Comparison of ENCODE assay signal across 22 cellular contexts in the genomic region with DNA sequence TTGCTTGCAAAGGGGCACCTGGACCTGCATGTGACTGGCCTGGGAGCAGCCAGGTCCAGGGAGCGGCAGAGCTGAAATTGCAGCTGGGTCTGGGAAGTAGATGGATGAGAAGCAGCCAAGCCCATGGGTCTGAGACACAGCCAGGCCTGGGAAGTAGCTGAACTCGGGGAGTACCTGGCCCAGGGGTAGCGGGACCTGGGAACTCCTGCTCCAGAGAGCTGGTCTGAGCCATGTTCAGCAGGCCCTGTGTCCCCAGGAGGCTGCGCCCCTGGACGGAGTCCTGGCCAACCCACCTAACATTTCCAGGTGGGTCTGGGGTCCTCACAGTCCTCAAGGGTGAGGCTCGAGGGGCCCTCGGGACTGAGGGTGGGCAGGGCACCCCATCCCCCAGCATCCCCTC. TPM values are rescaled to one million over a fixed set of nuclear protein-coding genes. Genes with fewer than 3 reads are reported as not detected.
DNase-seq lines count a peak whose midpoint lies in the region; ATAC-seq and TF ChIP-seq lines count a peak whose summit lies in the region.
"Had no signal": no experiment of that assay in that cellular context is flagged by ENCODE, and none has a peak within 500 bp of the region (broad histone marks: within the 10 kb centered on the region; RNA-seq: fewer than 3 reads in every experiment).

No MANE protein-coding gene starts in this region.

- CTCF ChIA-PET in PC-3 (lab: Charles Lee) (no interaction called here), WTC11 (lab: Charles Lee) (interaction anchor here (0.7 to 1.4 kb wide), 2 partner anchors 19 to 22 kb away, joined by 3 to 4 read pairs; a partner anchor contains a TSS)

- no peaks in the 10 kb centered on the region for H3F3A ChIP-seq in PC-3 (ENCODE audit: low read length, unreplicated experiment)

- DNase-seq in DMS53 (lab: John Stamatoyannopoulos, UW) (peak; percentile 28), DMS53 treated with DMSO at 0.1 percent for 48 hours (lab: John Stamatoyannopoulos, UW; ENCODE audit: unreplicated experiment) (no peak), PC-3 (no peak), WTC11 (ENCODE audit: low spot score) (no peak), trophoblast cell (no peak), medulla oblongata (ENCODE audit: extremely low spot score) (no peak), COLO829 (ENCODE audit: low spot score) (no peak), iPS-NIHi7 (ENCODE audit: extremely low spot score) (no peak)
- DNase-seq: AML-193, DMS153, DND-41, EL, HFFc6 had no signal

- no peak overlapping the region for H3K23ac ChIP-seq in trophoblast cell (ENCODE audit: low read length)

- no peaks in the 10 kb centered on the region for H3K36me3 Mint-ChIP-seq in WTC11

- H2AK5ac ChIP-seq in trophoblast cell (ENCODE audit: low read length) = no peak overlapping the region

- WGBS in trophoblast cell (ENCODE audit: extremely low coverage, insufficient coverage, insufficient read length) = no CpG with 5 or more reads among the region's 7 CpGs

- H4K12ac ChIP-seq in trophoblast cell (ENCODE audit: low read depth, low read length) = no peak overlapping the region

- BruUV-seq in PC-3 (replicated peaks; lab: Mats Ljungman, UMichigan) = no TSS peak

- H3K14ac ChIP-seq in trophoblast cell (ENCODE audit: low read length) = no peak overlapping the region

- no peak overlapping the region for H4K91ac ChIP-seq in trophoblast cell (ENCODE audit: low read depth, low read length)

- H3K9me3 ChIP-seq in PC-3 (ENCODE audit: low read length) = no peaks in the 10 kb centered on the region
- peaks cover 4% of the 10 kb centered on the region for H3K9me3 ChIP-seq in trophoblast cell (ENCODE audit: insufficient read depth, low read depth, low read length)
- H3K9me3 ChIP-seq: A549, HAP-1 had no signal

- no peak overlapping the region for H4K8ac ChIP-seq in trophoblast cell (ENCODE audit: low read depth, low read length)

- H3K4me1 ChIP-seq in PC-3 (ENCODE audit: insufficient read depth, low read length) (peaks cover 13% of the 10 kb centered on the region), trophoblast cell (ENCODE audit: control insufficient read depth in 1 of 2, insufficient read depth in 2 of 2, low read length in 2 of 2) (peaks cover 12% of the 10 kb centered on the region in 2 experiments)
- H3K4me1 ChIP-seq: HAP-1 had no signal

- H3K27me3 Mint-ChIP-seq in WTC11 (ENCODE audit: low read depth) = no peaks in the 10 kb centered on the region
- H3K27me3 Mint-ChIP-seq: CD4-positive, alpha-beta T cell had no signal

- POLR2A ChIA-PET in PC-3 (lab: Charles Lee; ENCODE audit: unreplicated experiment) = no interaction called here
- POLR2A ChIA-PET in WTC11 (lab: Charles Lee) = no interaction called here

- peaks cover 3% of the 10 kb centered on the region for H3K79me1 ChIP-seq in trophoblast cell (ENCODE audit: low read length)

- H3K18ac ChIP-seq in trophoblast cell (ENCODE audit: low read length) = no peak overlapping the region

- H3K79me2 ChIP-seq in PC-3 (ENCODE audit: low read length) (no peaks in the 10 kb centered on the region), trophoblast cell (ENCODE audit: control insufficient read depth, insufficient read depth, low read length, poor library complexity) (no peaks in the 10 kb centered on the region)

- H3K27me3 ChIP-seq in PC-3 (ENCODE audit: low read length) = no peaks in the 10 kb centered on the region
- H3K27me3 ChIP-seq in trophoblast cell (ENCODE audit: insufficient read depth, low read length) = no peaks in the 10 kb centered on the region

- H3K9me2 ChIP-seq in PC-3 (replicated peaks; ENCODE audit: low read length) = no peaks in the 10 kb centered on the region

- H2AFZ ChIP-seq in PC-3 (ENCODE audit: low read length) = no peak overlapping the region
- no peak overlapping the region for H2AFZ ChIP-seq in trophoblast cell (ENCODE audit: insufficient read depth, low read length, poor library complexity)

- H3K4me1 Mint-ChIP-seq in WTC11 = no peaks in the 10 kb centered on the region

- H2BK120ac ChIP-seq in trophoblast cell (ENCODE audit: insufficient read depth, low read length, poor library complexity) = no peak overlapping the region

- H3K4me2 ChIP-seq in PC-3 (ENCODE audit: low read length) (no peak overlapping the region), trophoblast cell (ENCODE audit: low read length) (no peak overlapping the region)
- H3K4me2 ChIP-seq: A549 had no signal

- H4K20me1 ChIP-seq in PC-3 (ENCODE audit: low read length) = no peaks in the 10 kb centered on the region

- H3K27ac ChIP-seq in PC-3 (ENCODE audit: low read length) (no peak overlapping the region), trophoblast cell (ENCODE audit: low read depth, low read length) (no peak overlapping the region)
- H3K27ac ChIP-seq: 22Rv1, C4-2B, HL-60 had no signal

- H3K9ac ChIP-seq in PC-3 (ENCODE audit: low read length) = no peak overlapping the region
- no peak overlapping the region for H3K9ac ChIP-seq in trophoblast cell (ENCODE audit: low read length)

- intact Hi-C loops in PC-3 (cut with micrococcal nuclease) = no loop called here

- H3K4me3 Mint-ChIP-seq in WTC11 = no peak overlapping the region
- H3K4me3 Mint-ChIP-seq: CD4-positive, alpha-beta T cell; HFFc6 had no signal

- H3K4me3 ChIP-seq in PC-3 (ENCODE audit: low read length) = no peak overlapping the region
- H3K4me3 ChIP-seq in trophoblast cell (ENCODE audit: low read depth, low read length) = peak overlapping the region; percentile 14
- H3K4me3 ChIP-seq: A549, GM12878, HAP-1 had no signal

- H3K4ac ChIP-seq in trophoblast cell (ENCODE audit: low read depth, low read length) = no peak overlapping the region

- no peak for TF ChIP-seq CTCF in PC-3 (conservative IDR thresholded peaks at IDR 0.05; ENCODE audit: low read depth, low read length)
- no peak for TF ChIP-seq CTCF in WTC11 (IDR thresholded peaks at IDR 0.05)

- peak; percentile 14; the same call in 1 of the 2 replicates for ATAC-seq in PC-3
- no peak for ATAC-seq in WTC11
- ATAC-seq: GM12878 had no signal

- 0 out of 2 replicates have a peak overlapping the region, but pooled peaks have one; percentile 27 for H3K27ac Mint-ChIP-seq in WTC11
- H3K27ac Mint-ChIP-seq: CD4-positive, alpha-beta T cell; HFFc6 had no signal

- no peak overlapping the region for H2BK5ac ChIP-seq in trophoblast cell (ENCODE audit: low read depth, low read length, poor library complexity)

- no peak overlapping the region for H2BK12ac ChIP-seq in trophoblast cell (ENCODE audit: low read length)

- no peaks in the 10 kb centered on the region for H3K36me3 ChIP-seq in PC-3 (ENCODE audit: low read depth, low read length)
- H3K36me3 ChIP-seq in trophoblast cell (ENCODE audit: control insufficient read depth in 1 of 2, insufficient read depth in 2 of 2, low read length in 2 of 2) = no peaks in the 10 kb centered on the region
- H3K36me3 ChIP-seq: HAP-1 had no signal

- H3K9me3 Mint-ChIP-seq in WTC11 = no peaks in the 10 kb centered on the region
- H3K9me3 Mint-ChIP-seq: CD4-positive, alpha-beta T cell; HFFc6 had no signal

TF ChIP-seq in WTC11, 78 proteins besides CTCF, POLR2A, EP300 and RAD21:
- TF ChIP-seq GRHL2 (CRISPR knock-in tag; IDR thresholded peaks at IDR 0.05; ENCODE audit: insufficient replicate concordance, severe bottlenecking) (no peak), GTF2I (CRISPR knock-in tag; conservative IDR thresholded peaks at IDR 0.05) (no peak), ATF1 (CRISPR knock-in tag; IDR thresholded peaks at IDR 0.05) (no peak), ZNF121 (CRISPR knock-in tag; IDR thresholded peaks at IDR 0.05) (no peak), GABPB1 (CRISPR knock-in tag; IDR thresholded peaks at IDR 0.05) (no peak), PRRX2 (CRISPR knock-in tag; IDR thresholded peaks at IDR 0.05) (no peak)
- TF ChIP-seq, protein P1, sequence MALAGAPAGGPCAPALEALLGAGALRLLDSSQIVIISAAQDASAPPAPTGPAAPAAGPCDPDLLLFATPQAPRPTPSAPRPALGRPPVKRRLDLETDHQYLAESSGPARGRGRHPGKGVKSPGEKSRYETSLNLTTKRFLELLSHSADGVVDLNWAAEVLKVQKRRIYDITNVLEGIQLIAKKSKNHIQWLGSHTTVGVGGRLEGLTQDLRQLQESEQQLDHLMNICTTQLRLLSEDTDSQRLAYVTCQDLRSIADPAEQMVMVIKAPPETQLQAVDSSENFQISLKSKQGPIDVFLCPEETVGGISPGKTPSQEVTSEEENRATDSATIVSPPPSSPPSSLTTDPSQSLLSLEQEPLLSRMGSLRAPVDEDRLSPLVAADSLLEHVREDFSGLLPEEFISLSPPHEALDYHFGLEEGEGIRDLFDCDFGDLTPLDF (CRISPR knock-in tag; IDR thresholded peaks at IDR 0.05) = no peak
- TF ChIP-seq, protein P2, sequence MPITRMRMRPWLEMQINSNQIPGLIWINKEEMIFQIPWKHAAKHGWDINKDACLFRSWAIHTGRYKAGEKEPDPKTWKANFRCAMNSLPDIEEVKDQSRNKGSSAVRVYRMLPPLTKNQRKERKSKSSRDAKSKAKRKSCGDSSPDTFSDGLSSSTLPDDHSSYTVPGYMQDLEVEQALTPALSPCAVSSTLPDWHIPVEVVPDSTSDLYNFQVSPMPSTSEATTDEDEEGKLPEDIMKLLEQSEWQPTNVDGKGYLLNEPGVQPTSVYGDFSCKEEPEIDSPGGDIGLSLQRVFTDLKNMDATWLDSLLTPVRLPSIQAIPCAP (CRISPR knock-in tag; IDR thresholded peaks at IDR 0.05) = no peak

RNA-seq across cellular contexts. Expression of a gene that starts 2.9 kb away (rescaled TPM):
- total RNA-seq in PC-3 (2014; rRNA removed) = 0.73 and 4.7 TPM in 2 replicates
- 0.20 to 0.55 TPM (median 0.46 TPM) in 3 replicates for total RNA-seq in WTC11 (2021)
- 0.16 and 0.17 TPM in 2 replicates for polyA plus RNA-seq in trophoblast cell (2013)
- total RNA-seq: CD4-positive, alpha-beta T cell; GM12878; H4; HT1080 had no signal

RNA-seq across cellular contexts. Expression of a gene that starts 22.6 kb away (rescaled TPM):
- total RNA-seq in PC-3 (2014; rRNA removed) = 46.1 and 62.5 TPM in 2 replicates
- total RNA-seq in WTC11 (2021) = 32.8 to 50.9 TPM (median 32.8 TPM) in 3 replicates
- 16.6 and 16.8 TPM in 2 replicates for polyA plus RNA-seq in trophoblast cell (2013)

RNA-seq across cellular contexts. Expression of a gene that starts 24.8 kb away (rescaled TPM):
- total RNA-seq in PC-3 (2014; rRNA removed) = 72.6 and 93.7 TPM in 2 replicates
- 35.0 to 45.1 TPM (median 36.6 TPM) in 3 replicates for total RNA-seq in WTC11 (2021)
- 28.7 TPM in 2 replicates for polyA plus RNA-seq in trophoblast cell (2013)

RNA-seq across cellular contexts. Expression of a gene that starts 25.0 kb away (rescaled TPM):
- total RNA-seq in PC-3 (2014; rRNA removed) = 79.0 and 107 TPM in 2 replicates
- total RNA-seq in WTC11 (2021) = 177 to 183 TPM (median 181 TPM) in 3 replicates
- 63.1 and 65.0 TPM in 2 replicates for polyA plus RNA-seq in trophoblast cell (2013)

RNA-seq across cellular contexts. Expression of a gene that starts 36.5 kb away (rescaled TPM):
- total RNA-seq in PC-3 (2014; rRNA removed) = 16.4 and 19.4 TPM in 2 replicates
- 38.4 to 41.7 TPM (median 39.4 TPM) in 3 replicates for total RNA-seq in WTC11 (2021)
- polyA plus RNA-seq in trophoblast cell (2013) = 1.9 and 2.3 TPM in 2 replicates
